ENCODE assay signal across 18 cellular contexts in genomic region chr3:157388051-157388450, GRCh38. TPM values are rescaled to one million over a fixed set of nuclear protein-coding genes. Genes with fewer than 3 reads are reported as not detected.
"Had no signal": no experiment of that assay in that cellular context is flagged by ENCODE, and none has a peak within 500 bp of the region (broad histone marks: within the 10 kb centered on the region; RNA-seq: fewer than 3 reads in every experiment).

No MANE protein-coding gene starts in this region.

- H3K4me3 Mint-ChIP-seq: activated naive CD4-positive, alpha-beta T cell treated with anti-CD3 and anti-CD28 coated beads for 36 hours; activated naive CD8-positive, alpha-beta T cell treated with anti-CD3 and anti-CD28 coated beads, Interleukin-2, amount 50 U/mL, for 24 hours; activated T-helper 17 cell treated with anti-CD3 and anti-CD28 coated beads, Interleukin-2, amount 50 U/mL, for 72 hours; memory B cell; natural killer cell had no signal

- H3K9me3 Mint-ChIP-seq: activated naive CD8-positive, alpha-beta T cell treated with anti-CD3 and anti-CD28 coated beads, Interleukin-2, amount 50 U/mL, for 24 hours had no signal

- H3K36me3 ChIP-seq: left ventricle myocardium inferior, right atrium auricular region, tibial nerve, vagina had no signal

- H3K4me3 ChIP-seq: hepatocyte, left ventricle myocardium inferior, right atrium auricular region, skin epidermis, tibial nerve, vagina had no signal

- H3K4me1 ChIP-seq: left ventricle myocardium inferior, right atrium auricular region, tibial nerve, vagina had no signal

- H3K4me1 Mint-ChIP-seq: activated naive CD8-positive, alpha-beta T cell treated with anti-CD3 and anti-CD28 coated beads, Interleukin-2, amount 50 U/mL, for 24 hours; activated T-helper 17 cell treated with anti-CD3 and anti-CD28 coated beads, Interleukin-2, amount 50 U/mL, for 72 hours; memory B cell; natural killer cell had no signal

- H3K27ac ChIP-seq: hepatocyte, left ventricle myocardium inferior, right atrium auricular region, skin epidermis, tibial nerve, vagina had no signal

- H3K27me3 ChIP-seq: hepatocyte, right atrium auricular region, tibial nerve, vagina had no signal

- ATAC-seq: activated CD4-positive, CD25-positive, alpha-beta regulatory T cell treated with anti-CD3 and anti-CD28 coated beads, Interleukin-2, amount 50 U/mL, for 24 hours; activated naive CD8-positive, alpha-beta T cell treated with anti-CD3 and anti-CD28 coated beads, Interleukin-2, amount 50 U/mL, for 24 hours; activated T-helper 17 cell treated with anti-CD3 and anti-CD28 coated beads, Interleukin-2, amount 50 U/mL, for 72 hours; natural killer cell had no signal

- H3K9me3 ChIP-seq: left ventricle myocardium inferior, right atrium auricular region, tibial nerve, vagina had no signal

- H3K36me3 Mint-ChIP-seq: memory B cell, natural killer cell had no signal

- H3K27me3 Mint-ChIP-seq: activated naive CD8-positive, alpha-beta T cell treated with anti-CD3 and anti-CD28 coated beads, Interleukin-2, amount 50 U/mL, for 24 hours; activated T-helper 17 cell treated with anti-CD3 and anti-CD28 coated beads, Interleukin-2, amount 50 U/mL, for 72 hours; memory B cell had no signal

- H3K27ac Mint-ChIP-seq: activated naive CD4-positive, alpha-beta T cell treated with anti-CD3 and anti-CD28 coated beads for 36 hours; activated naive CD8-positive, alpha-beta T cell treated with anti-CD3 and anti-CD28 coated beads, Interleukin-2, amount 50 U/mL, for 24 hours; activated T-helper 17 cell treated with anti-CD3 and anti-CD28 coated beads, Interleukin-2, amount 50 U/mL, for 72 hours; memory B cell; natural killer cell had no signal

- H3K4me2 ChIP-seq: hepatocyte had no signal

- DNase-seq: activated CD4-positive, alpha-beta T cell treated with anti-CD3 and anti-CD28 coated beads, Interleukin-2, amount 50 U/mL, for 1 hour; activated naive CD4-positive, alpha-beta T cell treated with anti-CD3 and anti-CD28 coated beads for 36 hours; activated naive CD8-positive, alpha-beta T cell treated with anti-CD3 and anti-CD28 coated beads, Interleukin-2, amount 50 U/mL, for 24 hours; islet precursor cell; left ventricle myocardium inferior; natural killer cell; occipital lobe; stimulated activated CD4-positive, alpha-beta T cell treated with anti-CD3 and anti-CD28 coated beads, Interleukin-4, amount 100 ng/mL, for 24 hours; stimulated activated naive CD4-positive, alpha-beta T cell; substantia nigra had no signal

- H2AFZ ChIP-seq: hepatocyte had no signal

RNA-seq across cellular contexts. Expression of gene PTX3, which starts 48.6 kb away (rescaled TPM):
- total RNA-seq: activated naive CD4-positive, alpha-beta T cell treated with anti-CD3 and anti-CD28 coated beads for 36 hours had no signal
